Comparison of ENCODE assay signal across 18 cellular contexts in genomic region chr3:16140894-16141285, GRCh38. TPM values are rescaled to one million over a fixed set of nuclear protein-coding genes. Genes with fewer than 3 reads are reported as not detected.
DNase-seq lines count a peak whose midpoint lies in the region; ATAC-seq, FAIRE-seq and TF ChIP-seq lines count a peak whose summit lies in the region.
"Had no signal": no experiment of that assay in that cellular context is flagged by ENCODE, and none has a peak within 500 bp of the region (broad histone marks: within the 10 kb centered on the region; RNA-seq: fewer than 3 reads in every experiment).

No MANE protein-coding gene starts in this region.

- H3K27me3 ChIP-seq in AG04450 (ENCODE audit: control insufficient read depth, insufficient read depth, low read length) (no peaks in the 10 kb centered on the region), esophagus squamous epithelium (no peaks in the 10 kb centered on the region), subcutaneous abdominal adipose tissue (ENCODE audit: control insufficient read depth in 5 of 5, insufficient read depth in 4 of 5, low read length in 5 of 5) (no peaks in the 10 kb centered on the region)
- H3K27me3 ChIP-seq: ovary had no signal

- no peaks in the 10 kb centered on the region for H3K4me1 Mint-ChIP-seq in activated CD8-positive, alpha-beta T cell treated with anti-CD3 and anti-CD28 coated beads for 36 hours (ENCODE audit: low read depth)
- H3K4me1 Mint-ChIP-seq: CD4-positive, alpha-beta memory T cell had no signal

- H3K4me3 ChIP-seq in AG04450 (ENCODE audit: low read depth, low read length) (no peak overlapping the region), esophagus squamous epithelium (no peak overlapping the region), subcutaneous abdominal adipose tissue (ENCODE audit: low read depth in 1 of 5, low read length in 5 of 5) (no peak overlapping the region)
- H3K4me3 ChIP-seq: ovary had no signal

- no peak for ATAC-seq in HG03432 (IDR thresholded peaks at IDR 0.05; ENCODE audit: unreplicated experiment)
- ATAC-seq in activated CD8-positive, alpha-beta T cell treated with anti-CD3 and anti-CD28 coated beads for 36 hours = no peak
- no peak for ATAC-seq in HG03520 (IDR thresholded peaks at IDR 0.05; ENCODE audit: unreplicated experiment)

- intact Hi-C loops in esophagus squamous epithelium (cut with DNase I) = no loop called here
- intact Hi-C loops in activated CD8-positive, alpha-beta T cell treated with anti-CD3 and anti-CD28 coated beads for 36 hours (cut with micrococcal nuclease) = no loop called here

- no peak for DNase-seq in AG04450 (ENCODE audit: low read depth, low spot score)
- no peak for DNase-seq in esophagus squamous epithelium (lab: John Stamatoyannopoulos, UW)
- DNase-seq in activated CD8-positive, alpha-beta T cell treated with anti-CD3 and anti-CD28 coated beads for 36 hours = no peak
- DNase-seq in GM19239 (ENCODE audit: insufficient read length, low spot score) = no peak
- DNase-seq: activated CD4-positive, alpha-beta T cell treated with anti-CD3 and anti-CD28 coated beads for 4 hours; activated CD8-positive, alpha-beta memory T cell treated with anti-CD3 and anti-CD28 coated beads, Interleukin-2, amount 50 U/mL, for 4 hours; activated effector memory CD4-positive, alpha-beta T cell treated with anti-CD3 and anti-CD28 coated beads, Interleukin-2, amount 50 U/mL, for 16 hours; CD4-positive, alpha-beta memory T cell; DMS79 treated with DMSO at 0.1 percent for 48 hours; NCI-H1436 treated with DMSO at 0.1 percent for 48 hours; small intestine; stimulated activated CD4-positive, alpha-beta T cell treated with anti-CD3 and anti-CD28 coated beads, Interleukin-4, amount 100 ng/mL, for 24 hours had no signal

- H3K9me3 Mint-ChIP-seq in activated CD8-positive, alpha-beta T cell treated with anti-CD3 and anti-CD28 coated beads for 36 hours = peaks cover 11% of the 10 kb centered on the region

- CTCF ChIA-PET in AG04450 (lab: Charles Lee) = interaction anchor here (0.6 to 1.4 kb wide), 3 partner anchors 53 to 92 kb away, joined by 3 to 5 read pairs (median 4); no protein-coding TSS in a partner anchor
- CTCF ChIA-PET in activated CD8-positive, alpha-beta T cell treated with anti-CD3 and anti-CD28 coated beads for 36 hours (lab: Charles Lee) = no interaction called here

- H3K36me3 ChIP-seq in esophagus squamous epithelium (no peaks in the 10 kb centered on the region), subcutaneous abdominal adipose tissue (ENCODE audit: control insufficient read depth in 5 of 5, insufficient read depth in 5 of 5, low read length in 5 of 5) (no peaks in the 10 kb centered on the region)
- H3K36me3 ChIP-seq: ovary had no signal

- no peak for TF ChIP-seq CTCF in AG04450 (IDR thresholded peaks at IDR 0.05; ENCODE audit: low read depth, low read length)
- TF ChIP-seq CTCF in esophagus squamous epithelium (IDR thresholded peaks at IDR 0.05) = no peak
- TF ChIP-seq CTCF in activated CD8-positive, alpha-beta T cell treated with anti-CD3 and anti-CD28 coated beads for 36 hours (IDR thresholded peaks at IDR 0.05) = no peak

- H3K4me1 ChIP-seq in esophagus squamous epithelium (peaks cover 9 to 20% (median 19%) of the 10 kb centered on the region in 3 donors), subcutaneous abdominal adipose tissue (ENCODE audit: control insufficient read depth in 5 of 5, insufficient read depth in 5 of 5, low read length in 5 of 5) (peaks cover 3 to 35% (median 26%) of the 10 kb centered on the region in 5 donors)

- H3K27ac ChIP-seq in AG04450 (ENCODE audit: low read depth, low read length) = peak overlapping the region; percentile 85
- H3K27ac ChIP-seq in angular gyrus (ENCODE audit: low read depth, low read length) = peak overlapping the region; percentile 34
- H3K27ac ChIP-seq in esophagus squamous epithelium = peak overlapping the region in 3 of 4 donors; percentile 69 to 89 (median 73)
- H3K27ac ChIP-seq in subcutaneous abdominal adipose tissue (ENCODE audit: low read depth, low read length) = peak overlapping the region; percentile 81

- POLR2A ChIA-PET in AG04450 (lab: Yijun Ruan, JAX) = interaction anchor here (0.9 kb wide), 1 partner anchor 34 kb away, joined by 5 read pairs; the partner anchor contains the start of gene GALNT15
- POLR2A ChIA-PET in activated CD8-positive, alpha-beta T cell treated with anti-CD3 and anti-CD28 coated beads for 36 hours (lab: Charles Lee) = no interaction called here

- no peak overlapping the region for H3K9ac ChIP-seq in subcutaneous abdominal adipose tissue (ENCODE audit: low read length in 5 of 5)

- no peak overlapping the region for H3K4me3 Mint-ChIP-seq in activated CD8-positive, alpha-beta T cell treated with anti-CD3 and anti-CD28 coated beads for 36 hours
- H3K4me3 Mint-ChIP-seq: CD4-positive, alpha-beta memory T cell had no signal

- no peak for TF ChIP-seq POLR2A in esophagus squamous epithelium (IDR thresholded peaks at IDR 0.05)

- peaks cover 1% of the 10 kb centered on the region for H3K27me3 Mint-ChIP-seq in activated CD8-positive, alpha-beta T cell treated with anti-CD3 and anti-CD28 coated beads for 36 hours

- WGBS in esophagus squamous epithelium, 2 donors = 35 to 63% methylated on average over 2 of the region's 2 CpGs

- H3K27ac Mint-ChIP-seq in activated CD8-positive, alpha-beta T cell treated with anti-CD3 and anti-CD28 coated beads for 36 hours = no peak overlapping the region
- H3K27ac Mint-ChIP-seq: CD4-positive, alpha-beta memory T cell had no signal

- no peak for FAIRE-seq in GM19239 (lab: Jason Lieb, UNC)
- FAIRE-seq: colon, small intestine had no signal

- H3K36me3 Mint-ChIP-seq in activated CD8-positive, alpha-beta T cell treated with anti-CD3 and anti-CD28 coated beads for 36 hours (ENCODE audit: low read depth) = peaks cover 2% of the 10 kb centered on the region

- H3K9me3 ChIP-seq in AG04450 (ENCODE audit: control insufficient read depth, insufficient read depth, low read length) (peaks cover 10% of the 10 kb centered on the region), esophagus squamous epithelium (no peaks in the 10 kb centered on the region), subcutaneous abdominal adipose tissue (ENCODE audit: control insufficient read depth in 5 of 5, low read length in 5 of 5) (peaks cover 0 to 6% (median 2%) of the 10 kb centered on the region in 5 donors)
- H3K9me3 ChIP-seq: ovary had no signal

RNA-seq across cellular contexts. Expression of gene GALNT15, which starts 33.6 kb away (rescaled TPM):
- polyA plus RNA-seq in AG04450 (2011; rRNA removed) = 23.0 and 27.9 TPM in 2 replicates
- 43.3 and 59.2 TPM in 2 replicates for polyA minus RNA-seq in AG04450 (2011; rRNA and poly(A)+ RNA removed)
- total RNA-seq in esophagus squamous epithelium = 100 to 1,000 TPM in 1 of 4 donors, 10 to 100 TPM in 1, 1 to 10 TPM in 2; 4.6 to 117 (median 35.6) TPM
- not detected for total RNA-seq in activated CD8-positive, alpha-beta T cell treated with anti-CD3 and anti-CD28 coated beads for 36 hours
- total RNA-seq: CD4-positive, alpha-beta memory T cell had no signal
- polyA plus RNA-seq: CD4-positive, alpha-beta memory T cell had no signal

Comparison
In these comparisons a context has a peak if more than half of its experiments do, and no peak if none do; other contexts are left out.
1. H3K27ac ChIP-seq: peak in every context shown above with its lines; median percentile 85 in AG04450; 81 in subcutaneous abdominal adipose tissue; 73 in esophagus squamous epithelium; 34 in angular gyrus.
2. RNA of gene GALNT15, which starts 33.6 kb away (total RNA-seq): 4.6 to 117 TPM in esophagus squamous epithelium; not detected in activated CD8-positive, alpha-beta T cell treated with anti-CD3 and anti-CD28 coated beads for 36 hours; every median in the first group is over 4 times any median in the second.